Comparison of ENCODE assay signal across 21 cellular contexts in the genomic region with DNA sequence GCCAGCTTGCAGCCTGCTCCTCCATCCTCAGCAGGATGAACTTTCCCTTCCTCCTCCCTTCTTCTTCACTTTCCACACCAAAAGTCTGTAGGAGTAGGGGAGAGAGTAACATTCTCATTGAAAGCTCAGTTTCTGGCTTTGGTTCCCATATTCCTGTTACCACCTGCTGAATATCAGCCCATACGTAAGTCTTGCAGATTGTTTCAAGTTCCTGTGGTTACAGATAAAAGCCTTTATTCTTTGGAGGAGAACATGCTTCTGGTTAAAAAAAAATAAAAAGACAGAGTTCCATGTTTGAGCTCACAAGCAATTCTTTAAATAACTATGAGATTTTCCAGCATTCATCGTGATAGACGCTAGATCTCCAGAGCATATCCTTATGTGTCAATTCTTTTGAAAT.
DNase-seq lines count a peak whose midpoint lies in the region; TF ChIP-seq lines count a peak whose summit lies in the region.
"Had no signal": no experiment of that assay in that cellular context is flagged by ENCODE, and none has a peak within 500 bp of the region (broad histone marks: within the 10 kb centered on the region; RNA-seq: fewer than 3 reads in every experiment).

No MANE protein-coding gene starts in this region.

- in situ Hi-C loops in astrocyte of the cerebellum (cut with HindIII; ENCODE audit: low sequenced_read_pairs): no loop called here

- H3K27me3 Mint-ChIP-seq in mesothelial cell of epicardium (ENCODE audit: low read depth): no peaks in the 10 kb centered on the region
- no peaks in the 10 kb centered on the region for H3K27me3 Mint-ChIP-seq in type B pancreatic cell
- H3K27me3 Mint-ChIP-seq: CD4-positive, CD25-positive, alpha-beta regulatory T cell had no signal

- H3K27ac ChIP-seq in SK-N-SH (ENCODE audit: low read depth in 2 of 2, low read length in 1 of 2): peak overlapping the region in 1 of 2 experiments; percentile 51; a peak in 2 of 4 replicates
- H3K27ac ChIP-seq: 22Rv1, BLaER1, C4-2B had no signal

- POLR2A ChIA-PET in SK-N-SH (lab: Yijun Ruan, JAX): no interaction called here

- H3K79me2 ChIP-seq in SK-N-SH (ENCODE audit: insufficient read depth): no peaks in the 10 kb centered on the region; the same call in 1 of the 2 replicates

- no peak overlapping the region for H3K4me2 ChIP-seq in SK-N-SH
- H3K4me2 ChIP-seq: BLaER1, GM23338 had no signal

- no peaks in the 10 kb centered on the region for H3K9me3 ChIP-seq in SK-N-SH
- H3K9me3 ChIP-seq: BLaER1, Caco-2 had no signal

- H2AFZ ChIP-seq in SK-N-SH (ENCODE audit: low read depth): no peak overlapping the region
- H2AFZ ChIP-seq: GM23338 had no signal

- no peak for TF ChIP-seq RAD21 in SK-N-SH (IDR thresholded peaks at IDR 0.05; ENCODE audit: low read length)

- peaks cover 0 to 5% of the 10 kb centered on the region in 2 experiments; a peak in 2 of 4 replicates for H3K4me1 ChIP-seq in SK-N-SH (ENCODE audit: control insufficient read depth in 1 of 2, insufficient read depth in 2 of 2, low read depth in 1 of 2, low read length in 1 of 2)
- H3K4me1 ChIP-seq: Caco-2 had no signal

- H3K9ac ChIP-seq in SK-N-SH: no peak overlapping the region
- H3K9ac ChIP-seq: BLaER1 had no signal

- H3K36me3 ChIP-seq in SK-N-SH (replicated peaks in 1 of 2; ENCODE audit: control insufficient read depth in 1 of 2, insufficient read depth in 2 of 2, low read length in 1 of 2): peaks cover under 1 to 9% of the 10 kb centered on the region in 2 experiments
- H3K36me3 ChIP-seq: BLaER1 had no signal

- no peaks in the 10 kb centered on the region for H3K36me3 Mint-ChIP-seq in mesothelial cell of epicardium
- H3K36me3 Mint-ChIP-seq in type B pancreatic cell: no peaks in the 10 kb centered on the region
- H3K36me3 Mint-ChIP-seq: CD4-positive, CD25-positive, alpha-beta regulatory T cell; CD8-positive, alpha-beta T cell had no signal

- DNase-seq in SK-N-SH (no peak), astrocyte of the cerebellum (ENCODE audit: low read depth) (peak; percentile 48), choroid plexus epithelial cell (ENCODE audit: low read depth) (peak; percentile 20), mesothelial cell of epicardium (ENCODE audit: low spot score in 2 of 2, unreplicated experiment in 2 of 2) (no peak), cardiac septum (ENCODE audit: low spot score) (no peak), NOMO-1 treated with dmso at 0.1 percent for 144 hours (lab: John Stamatoyannopoulos, UW; ENCODE audit: unreplicated experiment) (no peak), type B pancreatic cell (ENCODE audit: extremely low spot score, unreplicated experiment) (no peak)
- DNase-seq: Caco-2; CD4-positive, CD25-positive, alpha-beta regulatory T cell; CD8-positive, alpha-beta T cell; DMS 273 treated with DMSO at 0.1 percent for 48 hours; DMS79; EL; GDM1; H9 had no signal

- H3F3A ChIP-seq in SK-N-SH (replicated peaks; ENCODE audit: insufficient read depth): peaks cover 10% of the 10 kb centered on the region

- TF ChIP-seq CTCF in SK-N-SH (IDR thresholded peaks at IDR 0.05) (no peak), astrocyte of the cerebellum (IDR thresholded peaks at IDR 0.05; ENCODE audit: low read depth, low read length, missing control alignments) (no peak), choroid plexus epithelial cell (conservative IDR thresholded peaks at IDR 0.05; ENCODE audit: low read depth, low read length) (no peak), mesothelial cell of epicardium (IDR thresholded peaks at IDR 0.05; ENCODE audit: unreplicated experiment) (no peak), type B pancreatic cell (conservative IDR thresholded peaks at IDR 0.05) (no peak)

- H3K9me2 ChIP-seq in SK-N-SH: no peaks in the 10 kb centered on the region

- TF ChIP-seq EP300 in SK-N-SH (IDR thresholded peaks at IDR 0.05; ENCODE audit: borderline replicate concordance in 1 of 2, low read depth in 1 of 2, low read length in 1 of 2): no peak

- intact Hi-C loops in cardiac septum (cut with DNase I): no loop called here

- no peaks in the 10 kb centered on the region for H3K27me3 ChIP-seq in SK-N-SH (ENCODE audit: insufficient read depth)
- H3K27me3 ChIP-seq: BLaER1 had no signal

- CTCF ChIA-PET in SK-N-SH (lab: Yijun Ruan, JAX): interaction anchor here (0.9 to 1.9 kb wide), 3 partner anchors 17 to 933 kb away, joined by 3 to 4 read pairs (median 3); no protein-coding TSS in a partner anchor

- H4K20me1 ChIP-seq in SK-N-SH (ENCODE audit: insufficient read depth): no peaks in the 10 kb centered on the region
- H4K20me1 ChIP-seq: BLaER1 had no signal

- WGBS in SK-N-SH (ENCODE audit: low lambda C conversion rate): 85% methylated on average over 3 of the region's 3 CpGs

- peak overlapping the region; percentile 6 for H3K27ac Mint-ChIP-seq in mesothelial cell of epicardium
- H3K27ac Mint-ChIP-seq in type B pancreatic cell: no peak overlapping the region
- H3K27ac Mint-ChIP-seq: B cell; CD8-positive, alpha-beta T cell; GM23338; H9 had no signal

- H3K4me1 Mint-ChIP-seq in mesothelial cell of epicardium (peaks cover 10% of the 10 kb centered on the region), type B pancreatic cell (ENCODE audit: unreplicated experiment) (peaks cover 9% of the 10 kb centered on the region)
- H3K4me1 Mint-ChIP-seq: CD4-positive, CD25-positive, alpha-beta regulatory T cell; GM23338; H9 had no signal

- no peak overlapping the region for H3K4me3 Mint-ChIP-seq in mesothelial cell of epicardium
- H3K4me3 Mint-ChIP-seq in type B pancreatic cell: no peak overlapping the region
- H3K4me3 Mint-ChIP-seq: B cell; CD4-positive, CD25-positive, alpha-beta regulatory T cell; CD8-positive, alpha-beta T cell; GM23338; H9 had no signal

- H3K9me3 Mint-ChIP-seq in mesothelial cell of epicardium: peaks cover 7% of the 10 kb centered on the region
- H3K9me3 Mint-ChIP-seq in type B pancreatic cell: no peaks in the 10 kb centered on the region
- H3K9me3 Mint-ChIP-seq: CD8-positive, alpha-beta T cell; GM23338; H9 had no signal

- H3K4me3 ChIP-seq in SK-N-SH (ENCODE audit: low read depth in 2 of 2, low read length in 1 of 2) (no peak overlapping the region), astrocyte of the cerebellum (ENCODE audit: low read depth, low read length) (no peak overlapping the region), choroid plexus epithelial cell (ENCODE audit: low read depth, low read length) (no peak overlapping the region)
- H3K4me3 ChIP-seq: BLaER1, GM12878, GM23338 had no signal

TF ChIP-seq in SK-N-SH, 30 proteins besides CTCF, POLR2A, EP300 and RAD21:
- TF ChIP-seq, protein P1, sequence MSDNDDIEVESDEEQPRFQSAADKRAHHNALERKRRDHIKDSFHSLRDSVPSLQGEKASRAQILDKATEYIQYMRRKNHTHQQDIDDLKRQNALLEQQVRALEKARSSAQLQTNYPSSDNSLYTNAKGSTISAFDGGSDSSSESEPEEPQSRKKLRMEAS (IDR thresholded peaks at IDR 0.05; ENCODE audit: low read depth): no peak
- TF ChIP-seq, protein P2, sequence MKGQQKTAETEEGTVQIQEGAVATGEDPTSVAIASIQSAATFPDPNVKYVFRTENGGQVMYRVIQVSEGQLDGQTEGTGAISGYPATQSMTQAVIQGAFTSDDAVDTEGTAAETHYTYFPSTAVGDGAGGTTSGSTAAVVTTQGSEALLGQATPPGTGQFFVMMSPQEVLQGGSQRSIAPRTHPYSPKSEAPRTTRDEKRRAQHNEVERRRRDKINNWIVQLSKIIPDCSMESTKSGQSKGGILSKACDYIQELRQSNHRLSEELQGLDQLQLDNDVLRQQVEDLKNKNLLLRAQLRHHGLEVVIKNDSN (IDR thresholded peaks at IDR 0.05; ENCODE audit: borderline replicate concordance, low read depth): no peak
- no peak for TF ChIP-seq FOXJ3 (CRISPR knock-in tag; IDR thresholded peaks at IDR 0.05)
- no peak for TF ChIP-seq TAF1 (IDR thresholded peaks at IDR 0.05; ENCODE audit: borderline replicate concordance, low read depth, low read length)
- 0 out of 2 replicates have a peak, but pooled peaks have one; percentile 4 for TF ChIP-seq TCF12 (IDR thresholded peaks at IDR 0.05)
- TF ChIP-seq FOXM1 (IDR thresholded peaks at IDR 0.05; ENCODE audit: low read depth): no peak
TF ChIP-seq in SK-N-SH: peak in this region for 1.

Comparison
In these comparisons a context has a peak if more than half of its experiments do, and no peak if none do; other contexts are left out.
1. DNase-seq: peak in astrocyte of the cerebellum (single experiment) and choroid plexus epithelial cell (single experiment); none in SK-N-SH (single experiment), mesothelial cell of epicardium (0 of 2), cardiac septum (single experiment), NOMO-1 treated with dmso at 0.1 percent for 144 hours (single experiment) and type B pancreatic cell (single experiment).